ENCODE assay signal across 8 cellular contexts in the genomic region with DNA sequence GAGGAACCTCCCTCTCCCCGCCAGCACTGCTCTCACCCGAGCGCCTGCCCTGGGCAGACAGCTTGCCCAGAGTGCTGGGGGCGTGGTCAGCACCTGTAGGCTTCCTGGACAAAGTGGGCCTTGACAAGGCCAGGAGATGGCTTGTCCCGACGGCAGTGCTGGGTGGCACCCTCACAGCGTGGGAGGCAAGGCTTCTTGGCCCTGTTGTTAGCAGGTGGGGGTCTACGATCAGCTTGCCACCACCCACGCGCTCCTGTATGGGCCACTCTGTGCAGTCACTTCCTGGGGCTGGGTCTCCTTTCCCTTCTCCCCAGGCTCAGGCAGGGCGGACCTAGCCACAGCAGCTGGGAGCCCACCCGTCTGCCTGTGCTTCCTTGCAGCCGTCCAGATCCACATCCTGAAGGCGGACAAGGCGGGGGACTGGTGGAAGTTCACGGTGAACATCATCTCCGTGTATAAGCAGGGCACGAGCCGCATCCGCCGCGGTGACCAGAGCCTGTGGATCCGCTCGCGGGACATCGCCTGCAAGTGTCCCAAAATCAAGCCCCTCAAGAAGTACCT.
A peak's percentile ranks its signal among the peaks of the same experiment; 100 is the strongest.
DNase-seq lines count a peak whose midpoint lies in the region; ATAC-seq and TF ChIP-seq lines count a peak whose summit lies in the region.

No MANE protein-coding gene starts in this region.

- H3K4me1 ChIP-seq in mesenchymal stem cell (ENCODE audit: control insufficient read depth, insufficient read depth, low read depth, low read length), result peaks cover 25% of the 10 kb centered on the region
- peaks cover 26% of the 10 kb centered on the region for H3K4me1 ChIP-seq in upper lobe of right lung

- H3K9me3 ChIP-seq in mesenchymal stem cell (ENCODE audit: control insufficient read depth, low read length), result no peaks in the 10 kb centered on the region
- H3K9me3 ChIP-seq in upper lobe of right lung, result no peaks in the 10 kb centered on the region

- peak overlapping the region in 1 of 2 experiments; percentile 15 for H3K23ac ChIP-seq in mesenchymal stem cell (ENCODE audit: low read length in 2 of 2)

- H2BK15ac ChIP-seq in mesenchymal stem cell (ENCODE audit: low read depth, poor library complexity, severe bottlenecking), result no peak overlapping the region

- peak overlapping the region; percentile 67 for H2AFZ ChIP-seq in mesenchymal stem cell (ENCODE audit: low read depth, low read length)

- no peak overlapping the region for H4K91ac ChIP-seq in mesenchymal stem cell (ENCODE audit: low read length)

- peak overlapping the region in 2 of 5 experiments; percentile 78 to 90 for H3K27ac Mint-ChIP-seq in brain

- H3K27ac ChIP-seq in mesenchymal stem cell (ENCODE audit: low read length, poor library complexity, severe bottlenecking) (no peak overlapping the region), upper lobe of right lung (peak overlapping the region; percentile 63)

- peaks cover 0 to 2% (median 0%) of the 10 kb centered on the region in 5 experiments for H3K9me3 Mint-ChIP-seq in brain

- H3K4me2 ChIP-seq in mesenchymal stem cell (ENCODE audit: low read length, poor library complexity, severe bottlenecking), result peak overlapping the region; percentile 73

- peak overlapping the region; percentile 42 to 66 for H3K4me3 ChIP-seq in mesenchymal stem cell (ENCODE audit: insufficient read depth in 1 of 2, low read depth in 1 of 2, low read length in 2 of 2)
- H3K4me3 ChIP-seq in upper lobe of right lung, result peak overlapping the region; percentile 51

- peaks cover 0 to under 1% of the 10 kb centered on the region in 2 experiments for H3K27me3 ChIP-seq in mesenchymal stem cell (ENCODE audit: control insufficient read depth in 1 of 2, insufficient read depth in 1 of 2, low read length in 2 of 2)
- no peaks in the 10 kb centered on the region for H3K27me3 ChIP-seq in upper lobe of right lung

- H3K36me3 Mint-ChIP-seq in brain, result peaks cover 4% of the 10 kb centered on the region

- DNase-seq in Right ventricle myocardium inferior (ENCODE audit: missing footprints) (peak; percentile 68), Right ventricle myocardium superior (no peak), mesenchymal stem cell (no peak), upper lobe of right lung (no peak), NCI-H146 (lab: John Stamatoyannopoulos, UW) (no peak), AML-193 (lab: John Stamatoyannopoulos, UW) (no peak), GM03348 (ENCODE audit: low spot score) (no peak)

- H3K4me1 Mint-ChIP-seq in brain, result peaks cover 54% of the 10 kb centered on the region

- peak overlapping the region in 1 of 2 experiments; percentile 59 for H3K14ac ChIP-seq in mesenchymal stem cell (ENCODE audit: low read length in 2 of 2)

- H3K36me3 ChIP-seq in mesenchymal stem cell (ENCODE audit: control insufficient read depth in 1 of 2, insufficient read depth in 2 of 2, low read depth in 1 of 2, low read length in 2 of 2) (peaks cover 0 to 6% of the 10 kb centered on the region in 2 experiments), upper lobe of right lung (no peaks in the 10 kb centered on the region)

- H2BK12ac ChIP-seq in mesenchymal stem cell (ENCODE audit: low read length in 2 of 2), result peak overlapping the region in 1 of 2 experiments; percentile 6

- no peak overlapping the region for H2AK5ac ChIP-seq in mesenchymal stem cell (ENCODE audit: low read length, severe bottlenecking)

- H3K18ac ChIP-seq in mesenchymal stem cell (ENCODE audit: low read depth in 1 of 2, low read length in 2 of 2), result peak overlapping the region in 1 of 2 experiments; percentile 69

- no peaks in the 10 kb centered on the region for H3K27me3 Mint-ChIP-seq in brain

- H2BK120ac ChIP-seq in mesenchymal stem cell (ENCODE audit: low read depth, low read length), result no peak overlapping the region

- WGBS in mesenchymal stem cell, result 43% methylated on average over 26 of the region's 26 CpGs

- TF ChIP-seq CTCF in brain (conservative IDR thresholded peaks at IDR 0.05) (no peak), upper lobe of right lung (IDR thresholded peaks at IDR 0.05) (no peak)

- peak overlapping the region; percentile 65 for H3K9ac ChIP-seq in mesenchymal stem cell (ENCODE audit: low read length)

- no peaks in the 10 kb centered on the region for H3K79me1 ChIP-seq in mesenchymal stem cell (replicated peaks; ENCODE audit: low read length, poor library complexity, severe bottlenecking)

- H4K8ac ChIP-seq in mesenchymal stem cell (ENCODE audit: low read length), result no peak overlapping the region

- no peak overlapping the region for H3K4ac ChIP-seq in mesenchymal stem cell (ENCODE audit: low read depth in 1 of 2, low read length in 2 of 2)

- intact Hi-C loops in Right ventricle myocardium inferior (cut with DNase I), result no loop called here
- intact Hi-C loops in Right ventricle myocardium superior (cut with DNase I), result no loop called here
- intact Hi-C loops in upper lobe of right lung (cut with DNase I), result no loop called here

- no peak for ATAC-seq in Right ventricle myocardium inferior
- no peak for ATAC-seq in Right ventricle myocardium superior (ENCODE audit: poor library complexity)
- no peak for ATAC-seq in upper lobe of right lung

- H3K4me3 Mint-ChIP-seq in brain, result peak overlapping the region in 4 of 5 experiments; percentile 30 to 64 (median 42)

- no peak overlapping the region for H2BK5ac ChIP-seq in mesenchymal stem cell (ENCODE audit: low read depth, low read length, poor library complexity, severe bottlenecking)
